21 cellular contexts compared by ENCODE assay signal in genomic region chr10:50572017-50572491, GRCh38.
"Had no signal": no experiment of that assay in that cellular context is flagged by ENCODE, and none has a peak within 500 bp of the region (broad histone marks: within the 10 kb centered on the region; RNA-seq: fewer than 3 reads in every experiment).

No MANE protein-coding gene starts in this region.

- H3K27me3 ChIP-seq: brain microvascular endothelial cell, testis had no signal

- H3K4me1 Mint-ChIP-seq: activated CD4-positive, alpha-beta T cell treated with anti-CD3 and anti-CD28 coated beads, Interleukin-2, amount 10 ng/mL, durations not matched to agents 7 days and 5 days had no signal

- FAIRE-seq: colon, endometrium, keratinocyte had no signal

- H3K27me3 Mint-ChIP-seq: activated CD4-positive, alpha-beta T cell treated with anti-CD3 and anti-CD28 coated beads, Interleukin-2, amount 10 ng/mL, durations not matched to agents 7 days and 5 days; activated naive CD8-positive, alpha-beta T cell treated with anti-CD3 and anti-CD28 coated beads, Interleukin-2, amount 50 U/mL, for 24 hours had no signal

- H3K4me3 ChIP-seq: psoas muscle, testis had no signal

- H3K36me3 ChIP-seq: brain microvascular endothelial cell had no signal

- H3K9me3 Mint-ChIP-seq: activated CD4-positive, alpha-beta T cell treated with anti-CD3 and anti-CD28 coated beads, Interleukin-2, amount 10 ng/mL, durations not matched to agents 7 days and 5 days; activated naive CD4-positive, alpha-beta T cell treated with anti-CD3 and anti-CD28 coated beads for 36 hours; activated naive CD8-positive, alpha-beta T cell treated with anti-CD3 and anti-CD28 coated beads, Interleukin-2, amount 50 U/mL, for 24 hours; activated T-cell treated with anti-CD3 and anti-CD28 coated beads, Interleukin-2, amount 50 U/mL, for 4 hours; stimulated activated effector memory CD8-positive, alpha-beta T cell treated with anti-CD3 and anti-CD28 coated beads, Interleukin-12 subunit alpha, Interleukin-12 subunit beta, amount 100 ng/mL, for 72 hours; T-helper 2 cell treated with Interferon-gamma antibody and Interleukin-4, amounts not matched to agents 5 μg/mL and 100 μg/mL, for 36 hours had no signal

- H3K9me3 ChIP-seq: psoas muscle, testis had no signal

- H3K4me3 Mint-ChIP-seq: activated CD4-positive, alpha-beta T cell treated with anti-CD3 and anti-CD28 coated beads, Interleukin-2, amount 10 ng/mL, durations not matched to agents 7 days and 5 days; activated CD8-positive, alpha-beta T cell treated with anti-CD3 and anti-CD28 coated beads, Interleukin-2, amount 10 ng/mL, durations not matched to agents 7 days and 5 days; activated naive CD4-positive, alpha-beta T cell treated with anti-CD3 and anti-CD28 coated beads for 36 hours; activated naive CD8-positive, alpha-beta T cell treated with anti-CD3 and anti-CD28 coated beads, Interleukin-2, amount 50 U/mL, for 24 hours; activated T-cell treated with anti-CD3 and anti-CD28 coated beads, Interleukin-2, amount 50 U/mL, for 4 hours; stimulated activated effector memory CD8-positive, alpha-beta T cell treated with anti-CD3 and anti-CD28 coated beads, Interleukin-12 subunit alpha, Interleukin-12 subunit beta, amount 100 ng/mL, for 72 hours; T-helper 2 cell treated with Interferon-gamma antibody and Interleukin-4, amounts not matched to agents 5 μg/mL and 100 μg/mL, for 36 hours had no signal

- DNase-seq: activated CD4-positive, alpha-beta T cell treated with anti-CD3 and anti-CD28 coated beads, Interleukin-2, amount 10 ng/mL, durations not matched to agents 7 days and 5 days; activated CD8-positive, alpha-beta T cell treated with anti-CD3 and anti-CD28 coated beads, Interleukin-2, amount 10 ng/mL, durations not matched to agents 7 days and 5 days; activated naive CD4-positive, alpha-beta T cell treated with anti-CD3 and anti-CD28 coated beads for 36 hours; activated naive CD8-positive, alpha-beta T cell treated with anti-CD3 and anti-CD28 coated beads, Interleukin-2, amount 50 U/mL, for 24 hours; activated T-cell treated with anti-CD3 and anti-CD28 coated beads, Interleukin-2, amount 50 U/mL, for 4 hours; anterior cingulate cortex; brain microvascular endothelial cell; central memory CD4-positive, alpha-beta T cell; erythroblast; foreskin melanocyte; glutamatergic neuron; mammary epithelial cell; psoas muscle; stimulated activated CD4-positive, alpha-beta T cell treated with anti-CD3 and anti-CD28 coated beads, Interleukin-4, amount 100 ng/mL, for 24 hours; testis had no signal

- H3K36me3 Mint-ChIP-seq: stimulated activated effector memory CD8-positive, alpha-beta T cell treated with anti-CD3 and anti-CD28 coated beads, Interleukin-12 subunit alpha, Interleukin-12 subunit beta, amount 100 ng/mL, for 72 hours had no signal

- H3K27ac ChIP-seq: brain microvascular endothelial cell, psoas muscle had no signal

- ATAC-seq: activated CD8-positive, alpha-beta T cell treated with anti-CD3 and anti-CD28 coated beads, Interleukin-2, amount 10 ng/mL, durations not matched to agents 7 days and 5 days; activated naive CD8-positive, alpha-beta T cell treated with anti-CD3 and anti-CD28 coated beads, Interleukin-2, amount 50 U/mL, for 24 hours; activated T-cell treated with anti-CD3 and anti-CD28 coated beads, Interleukin-2, amount 50 U/mL, for 4 hours; sciatic nerve; stimulated activated effector memory CD8-positive, alpha-beta T cell treated with anti-CD3 and anti-CD28 coated beads, Interleukin-12 subunit alpha, Interleukin-12 subunit beta, amount 100 ng/mL, for 72 hours had no signal

- H3K27ac Mint-ChIP-seq: activated CD4-positive, alpha-beta T cell treated with anti-CD3 and anti-CD28 coated beads, Interleukin-2, amount 10 ng/mL, durations not matched to agents 7 days and 5 days; activated CD8-positive, alpha-beta T cell treated with anti-CD3 and anti-CD28 coated beads, Interleukin-2, amount 10 ng/mL, durations not matched to agents 7 days and 5 days; activated naive CD4-positive, alpha-beta T cell treated with anti-CD3 and anti-CD28 coated beads for 36 hours; activated naive CD8-positive, alpha-beta T cell treated with anti-CD3 and anti-CD28 coated beads, Interleukin-2, amount 50 U/mL, for 24 hours; stimulated activated effector memory CD8-positive, alpha-beta T cell treated with anti-CD3 and anti-CD28 coated beads, Interleukin-12 subunit alpha, Interleukin-12 subunit beta, amount 100 ng/mL, for 72 hours; T-helper 2 cell treated with Interferon-gamma antibody and Interleukin-4, amounts not matched to agents 5 μg/mL and 100 μg/mL, for 36 hours had no signal
